ENCODE assay signal across 8 cellular contexts in the genomic region with DNA sequence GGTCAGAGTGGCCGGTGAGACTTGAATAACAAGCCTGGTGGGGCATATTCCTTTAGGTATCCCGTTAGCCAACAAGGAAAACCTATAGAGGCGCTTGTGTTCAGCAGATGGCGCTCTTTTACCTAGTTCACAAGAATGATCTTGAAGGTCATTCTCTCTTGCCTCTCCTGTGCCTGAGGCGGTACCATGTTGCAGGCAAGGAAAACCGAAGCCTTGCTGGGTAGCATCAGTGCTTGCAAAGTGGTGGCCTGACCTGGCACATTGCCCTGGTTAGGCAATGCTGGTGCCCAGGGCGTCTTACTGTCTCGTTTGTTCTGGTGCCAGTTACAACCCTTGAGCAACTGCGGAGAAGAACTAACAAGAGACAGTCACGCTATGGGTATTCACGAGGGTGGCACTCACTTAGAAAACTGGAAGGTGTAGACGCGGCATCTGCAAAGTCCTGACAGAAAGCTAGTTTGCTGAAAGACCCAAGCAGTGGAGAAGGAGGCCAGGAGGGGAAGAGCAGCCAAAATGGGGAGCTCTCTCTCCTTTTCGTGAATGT.
DNase-seq lines count a peak whose midpoint lies in the region; ATAC-seq lines count a peak whose summit lies in the region.

No MANE protein-coding gene starts in this region.

- DNase-seq in activated naive CD4-positive, alpha-beta T cell treated with Interleukin-2 at 50 U/mL for 16 hours, result peak; percentile 31
- no peak for DNase-seq in activated naive CD4-positive, alpha-beta T cell (lab: John Stamatoyannopoulos, UW)
- peak; percentile 73 for DNase-seq in NCI-H146 (lab: John Stamatoyannopoulos, UW)
- DNase-seq in T1000 (lab: John Stamatoyannopoulos, UW), result peak; percentile 94
- DNase-seq in cerebellar nuclear complex (lab: John Stamatoyannopoulos, UW), result peak; percentile 8 to 57
- peak; percentile 80 for DNase-seq in kidney glomerular epithelial cell (lab: John Stamatoyannopoulos, UW)
- DNase-seq in stimulated activated CD4-positive, alpha-beta T cell treated with anti-CD3 and anti-CD28 coated beads, Interleukin-2, amount 100 ng/mL, for 24 hours, result peak; percentile 32 to 40

- ATAC-seq in HG02623 (IDR thresholded peaks at IDR 0.05; ENCODE audit: unreplicated experiment), result no peak

Comparison
In these comparisons a context has a peak if more than half of its experiments do, and no peak if none do; other contexts are left out.
1. DNase-seq: peak in activated naive CD4-positive, alpha-beta T cell treated with Interleukin-2 at 50 U/mL for 16 hours (single experiment), NCI-H146 (single experiment), T1000 (single experiment), cerebellar nuclear complex (2 of 2), kidney glomerular epithelial cell (single experiment) and stimulated activated CD4-positive, alpha-beta T cell treated with anti-CD3 and anti-CD28 coated beads, Interleukin-2, amount 100 ng/mL, for 24 hours (2 of 2); none in activated naive CD4-positive, alpha-beta T cell (0 of 4).